Comparison of ENCODE assay signal across 10 cellular contexts in the genomic region with DNA sequence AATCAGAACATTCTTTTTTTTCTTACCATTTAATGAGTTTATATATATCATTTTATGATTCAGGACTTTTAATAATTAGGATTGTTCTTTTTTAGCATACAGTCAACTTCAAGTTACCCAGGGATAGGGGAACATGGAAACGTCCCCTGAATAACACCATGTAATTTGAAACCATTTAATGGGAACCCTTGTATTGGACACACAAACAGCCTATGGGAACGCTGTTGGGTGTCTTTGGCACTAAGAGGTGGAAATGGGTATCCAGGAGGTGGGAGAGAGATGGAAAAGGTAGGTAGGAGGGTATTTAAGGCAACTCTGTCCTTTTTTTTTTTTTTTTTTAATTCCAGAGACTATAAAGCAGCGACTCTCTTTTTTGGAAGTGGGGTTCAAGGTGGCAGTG. TPM values are rescaled to one million over a fixed set of nuclear protein-coding genes. Genes with fewer than 3 reads are reported as not detected.
DNase-seq lines count a peak whose midpoint lies in the region; ATAC-seq, FAIRE-seq and TF ChIP-seq lines count a peak whose summit lies in the region.
"Had no signal": no experiment of that assay in that cellular context is flagged by ENCODE, and none has a peak within 500 bp of the region (broad histone marks: within the 10 kb centered on the region; RNA-seq: fewer than 3 reads in every experiment).

No MANE protein-coding gene starts in this region.

- H3F3A ChIP-seq in PC-3 (ENCODE audit: low read length, unreplicated experiment): no peaks in the 10 kb centered on the region

- peak overlapping the region; percentile 75 for H3K4me3 Mint-ChIP-seq in activated T-cell treated with anti-CD3 and anti-CD28 coated beads, Interleukin-2, amount 50 U/mL, for 4 hours
- H3K4me3 Mint-ChIP-seq in stimulated activated memory B cell treated with anti-CD40 and anti-IgM and Interleukin-4, amounts not matched to agents 10 μg/mL and 1 μg/mL and 100 μg/mL, for 72 hours: peak overlapping the region; percentile 16

- TF ChIP-seq CTCF in PC-3 (conservative IDR thresholded peaks at IDR 0.05; ENCODE audit: low read depth, low read length) (no peak), endothelial cell of umbilical vein (IDR thresholded peaks at IDR 0.05; ENCODE audit: extremely low read depth in 1 of 2, insufficient read depth in 1 of 2, low read depth in 1 of 2, low read length in 2 of 2) (no peak), brain microvascular endothelial cell (IDR thresholded peaks at IDR 0.05; ENCODE audit: low read depth, low read length, missing control alignments) (no peak), kidney (IDR thresholded peaks at IDR 0.05; ENCODE audit: borderline replicate concordance, extremely low read depth, insufficient read depth) (no peak)

- in situ Hi-C loops in brain microvascular endothelial cell (cut with HindIII; ENCODE audit: low pct_ligation_motif_present, low sequenced_read_pairs): no loop called here

- H3K27me3 ChIP-seq in PC-3 (ENCODE audit: low read length): no peaks in the 10 kb centered on the region
- H3K27me3 ChIP-seq in endothelial cell of umbilical vein (ENCODE audit: control insufficient read depth in 2 of 2, insufficient read depth in 2 of 2, low read length in 2 of 2): no peaks in the 10 kb centered on the region
- H3K27me3 ChIP-seq in brain microvascular endothelial cell (replicated peaks): no peaks in the 10 kb centered on the region

- dilution Hi-C loops in endothelial cell of umbilical vein (cut with MboI; ENCODE audit: extremely low pct_ligation_motif_present, low sequenced_read_pairs): no loop called here

- H3K27me3 Mint-ChIP-seq in activated T-cell treated with anti-CD3 and anti-CD28 coated beads, Interleukin-2, amount 50 U/mL, for 4 hours (ENCODE audit: low read depth): no peaks in the 10 kb centered on the region
- H3K27me3 Mint-ChIP-seq in stimulated activated memory B cell treated with anti-CD40 and anti-IgM and Interleukin-4, amounts not matched to agents 10 μg/mL and 1 μg/mL and 100 μg/mL, for 72 hours: no peaks in the 10 kb centered on the region

- peaks cover 17% of the 10 kb centered on the region for H3K36me3 Mint-ChIP-seq in activated T-cell treated with anti-CD3 and anti-CD28 coated beads, Interleukin-2, amount 50 U/mL, for 4 hours (ENCODE audit: insufficient read depth)
- H3K36me3 Mint-ChIP-seq in stimulated activated memory B cell treated with anti-CD40 and anti-IgM and Interleukin-4, amounts not matched to agents 10 μg/mL and 1 μg/mL and 100 μg/mL, for 72 hours: peaks cover 17% of the 10 kb centered on the region

- H3K27ac ChIP-seq in PC-3 (ENCODE audit: low read length) (no peak overlapping the region), endothelial cell of umbilical vein (ENCODE audit: insufficient read depth, low read depth, low read length) (no peak overlapping the region), brain microvascular endothelial cell (no peak overlapping the region), kidney (ENCODE audit: low read depth in 2 of 2, low read length in 2 of 2) (no peak overlapping the region)
- H3K27ac ChIP-seq: C4-2B had no signal

- peaks cover 49% of the 10 kb centered on the region for H3K4me1 Mint-ChIP-seq in activated T-cell treated with anti-CD3 and anti-CD28 coated beads, Interleukin-2, amount 50 U/mL, for 4 hours (ENCODE audit: low read depth)
- H3K4me1 Mint-ChIP-seq in stimulated activated memory B cell treated with anti-CD40 and anti-IgM and Interleukin-4, amounts not matched to agents 10 μg/mL and 1 μg/mL and 100 μg/mL, for 72 hours: peaks cover 47% of the 10 kb centered on the region

- H3K9ac ChIP-seq in PC-3 (ENCODE audit: low read length) (peak overlapping the region; percentile 99; the same call in 1 of the 2 replicates), endothelial cell of umbilical vein (replicated peaks; ENCODE audit: extremely low read depth, insufficient read depth, low read length) (no peak overlapping the region), kidney (ENCODE audit: low read length in 2 of 2) (no peak overlapping the region)

- POLR2A ChIA-PET in PC-3 (lab: Charles Lee; ENCODE audit: unreplicated experiment) (no interaction called here), endothelial cell of umbilical vein (lab: Charles Lee) (no interaction called here)

- peaks cover 21% of the 10 kb centered on the region for H3K36me3 ChIP-seq in PC-3 (ENCODE audit: low read depth, low read length)
- H3K36me3 ChIP-seq in endothelial cell of umbilical vein (ENCODE audit: control insufficient read depth in 2 of 2, extremely low read depth in 1 of 2, insufficient read depth in 2 of 2, low read length in 2 of 2): peaks cover 6% of the 10 kb centered on the region in 2 experiments
- H3K36me3 ChIP-seq in brain microvascular endothelial cell (replicated peaks): peaks cover 3% of the 10 kb centered on the region
- H3K36me3 ChIP-seq in kidney (ENCODE audit: control insufficient read depth in 1 of 2, insufficient read depth in 2 of 2, low read length in 2 of 2): peaks cover 0 to 6% of the 10 kb centered on the region in 2 donors

- BruUV-seq in PC-3 (replicated peaks; lab: Mats Ljungman, UMichigan) (no TSS peak), endothelial cell of umbilical vein (replicated peaks; lab: Mats Ljungman, UMichigan) (no TSS peak)

- no peak for DNase-seq in activated T-cell treated with anti-CD3 and anti-CD28 coated beads, Interleukin-2, amount 50 U/mL, for 4 hours
- DNase-seq in activated T-cell treated with anti-CD3 and anti-CD28 coated beads for 4 hours: no peak
- DNase-seq in PC-3: no peak
- DNase-seq in endothelial cell of umbilical vein (ENCODE audit: low read depth, low spot score): no peak
- DNase-seq in brain microvascular endothelial cell: no peak
- no peak for DNase-seq in kidney
- DNase-seq: NCI-H2029 treated with DMSO at 0.1 percent for 48 hours had no signal

- peaks cover 56% of the 10 kb centered on the region for H4K20me1 ChIP-seq in PC-3 (ENCODE audit: low read length)
- peaks cover 7% of the 10 kb centered on the region for H4K20me1 ChIP-seq in endothelial cell of umbilical vein (replicated peaks; ENCODE audit: control insufficient read depth, extremely low read depth, insufficient read depth, low read length)

- FAIRE-seq in endothelial cell of umbilical vein (lab: Jason Lieb, UNC) (no peak), kidney (lab: Jason Lieb, UNC) (no peak)

- H2AFZ ChIP-seq in PC-3 (ENCODE audit: low read length): no peak overlapping the region
- no peak overlapping the region for H2AFZ ChIP-seq in endothelial cell of umbilical vein (ENCODE audit: low read depth, low read length)

- H3K9me3 ChIP-seq in PC-3 (ENCODE audit: low read length): no peaks in the 10 kb centered on the region
- H3K9me3 ChIP-seq in endothelial cell of umbilical vein (replicated peaks; ENCODE audit: control insufficient read depth, insufficient read depth, low read length): no peaks in the 10 kb centered on the region
- H3K9me3 ChIP-seq in kidney (ENCODE audit: control insufficient read depth in 1 of 2, low read length in 2 of 2): no peaks in the 10 kb centered on the region

- H3K4me3 ChIP-seq in PC-3 (ENCODE audit: low read length): peak overlapping the region; percentile 91; the same call in 1 of the 2 replicates
- H3K4me3 ChIP-seq in endothelial cell of umbilical vein (replicated peaks in 1 of 3; ENCODE audit: insufficient read depth in 1 of 3, low read depth in 1 of 3, low read length in 3 of 3): no peak overlapping the region
- no peak overlapping the region for H3K4me3 ChIP-seq in brain microvascular endothelial cell (ENCODE audit: low read depth, low read length)
- no peak overlapping the region for H3K4me3 ChIP-seq in kidney (ENCODE audit: low read length in 2 of 2)

- CTCF ChIA-PET in PC-3 (lab: Charles Lee) (no interaction called here), endothelial cell of umbilical vein (lab: Charles Lee) (no interaction called here)

- peak overlapping the region; percentile 15 for H3K27ac Mint-ChIP-seq in stimulated activated memory B cell treated with anti-CD40 and anti-IgM and Interleukin-4, amounts not matched to agents 10 μg/mL and 1 μg/mL and 100 μg/mL, for 72 hours

- no peak for ATAC-seq in activated T-cell treated with anti-CD3 and anti-CD28 coated beads, Interleukin-2, amount 50 U/mL, for 4 hours
- ATAC-seq in PC-3: no peak
- ATAC-seq in stimulated activated memory B cell treated with anti-CD40 and anti-IgM and Interleukin-4, amounts not matched to agents 10 μg/mL and 1 μg/mL and 100 μg/mL, for 72 hours: no peak
- no peak for ATAC-seq in GM21528 (IDR thresholded peaks at IDR 0.05; ENCODE audit: low FRiP score, unreplicated experiment)

- no peak for TF ChIP-seq POLR2A in endothelial cell of umbilical vein (IDR thresholded peaks at IDR 0.05; ENCODE audit: low read depth, low read length)

- H3K79me2 ChIP-seq in PC-3 (ENCODE audit: low read length) (peaks cover 87% of the 10 kb centered on the region), endothelial cell of umbilical vein (ENCODE audit: control insufficient read depth, insufficient read depth, low read length) (peaks cover 70% of the 10 kb centered on the region)

- H3K9me3 Mint-ChIP-seq in activated T-cell treated with anti-CD3 and anti-CD28 coated beads, Interleukin-2, amount 50 U/mL, for 4 hours: no peaks in the 10 kb centered on the region
- no peaks in the 10 kb centered on the region for H3K9me3 Mint-ChIP-seq in stimulated activated memory B cell treated with anti-CD40 and anti-IgM and Interleukin-4, amounts not matched to agents 10 μg/mL and 1 μg/mL and 100 μg/mL, for 72 hours

- H3K4me2 ChIP-seq in PC-3 (ENCODE audit: low read length): peak overlapping the region; percentile 90
- H3K4me2 ChIP-seq in endothelial cell of umbilical vein (ENCODE audit: insufficient read depth, low read length): peak overlapping the region; percentile 99

- intact Hi-C loops in PC-3 (cut with micrococcal nuclease): loop anchor here (5.0 kb wide), 1 partner anchor 255 kb away; a partner anchor contains a TSS
- intact Hi-C loops in endothelial cell of umbilical vein (cut with micrococcal nuclease): loop anchor here (10.0 kb wide), 1 partner anchor 682 kb away; no protein-coding TSS in a partner anchor
- intact Hi-C loops in kidney (cut with DNase I): no loop called here

- H3K9me1 ChIP-seq in endothelial cell of umbilical vein (replicated peaks; ENCODE audit: control insufficient read depth, extremely low read depth, insufficient read depth, low read length): peaks cover 2% of the 10 kb centered on the region

- H3K9me2 ChIP-seq in PC-3 (replicated peaks; ENCODE audit: low read length): no peaks in the 10 kb centered on the region

- peaks cover 14% of the 10 kb centered on the region; the same call in 1 of the 2 replicates for H3K4me1 ChIP-seq in PC-3 (ENCODE audit: insufficient read depth, low read length)
- H3K4me1 ChIP-seq in endothelial cell of umbilical vein (ENCODE audit: control insufficient read depth, extremely low read depth, insufficient read depth, low read length): peaks cover 21% of the 10 kb centered on the region
- peaks cover 12 to 15% of the 10 kb centered on the region in 2 donors for H3K4me1 ChIP-seq in kidney (ENCODE audit: control insufficient read depth in 1 of 2, insufficient read depth in 1 of 2, low read depth in 1 of 2, low read length in 2 of 2)

RNA-seq across cellular contexts. Expression of a gene that starts 2.6 kb away (rescaled TPM):
- total RNA-seq in activated T-cell treated with anti-CD3 and anti-CD28 coated beads, Interleukin-2, amount 50 U/mL, for 4 hours: 100 to 1,000 TPM; 198 to 214 (median 207) TPM
- total RNA-seq in PC-3 (2014; rRNA removed): 67.4 and 110 TPM in 2 replicates
- total RNA-seq in endothelial cell of umbilical vein: 85.8 and 87.6 TPM in 2 replicates
- 28.0 and 34.4 TPM in 2 replicates for polyA plus RNA-seq in endothelial cell of umbilical vein
- 24.8 and 27.3 TPM in 2 replicates for polyA plus RNA-seq in endothelial cell of umbilical vein (2011; cell fraction: cytosol; rRNA removed)
- polyA plus RNA-seq in endothelial cell of umbilical vein (2011; cell fraction: nucleus; rRNA removed): 93.1 and 120 TPM in 2 replicates
- 30.6 and 43.6 TPM in 2 replicates for polyA plus RNA-seq in endothelial cell of umbilical vein (2012)
- polyA minus RNA-seq in endothelial cell of umbilical vein: 49.9 and 59.8 TPM in 2 replicates
- 39.1 TPM for polyA minus RNA-seq in endothelial cell of umbilical vein (2011; cell fraction: cytosol; rRNA and poly(A)+ RNA removed)
- 135 and 236 TPM in 2 replicates for polyA minus RNA-seq in endothelial cell of umbilical vein (2011; cell fraction: nucleus; rRNA and poly(A)+ RNA removed)
- total RNA-seq in kidney: 97.9 TPM
- polyA plus RNA-seq in kidney (ENCODE audit: insufficient read depth, low read depth, low replicate concordance): 33.0 TPM

RNA-seq across cellular contexts. Expression of a gene that starts 21.2 kb away (rescaled TPM):
- 1 to 10 TPM; 4.5 to 8.7 (median 5.9) TPM for total RNA-seq in activated T-cell treated with anti-CD3 and anti-CD28 coated beads, Interleukin-2, amount 50 U/mL, for 4 hours
- total RNA-seq in PC-3 (2014; rRNA removed) (8.8 and 12.2 TPM in 2 replicates), endothelial cell of umbilical vein (10.7 and 12.8 TPM in 2 replicates), kidney (23.0 TPM)
- polyA plus RNA-seq in endothelial cell of umbilical vein (21.7 and 23.5 TPM in 2 replicates), kidney (ENCODE audit: insufficient read depth, low read depth, low replicate concordance) (109 TPM)
- polyA plus RNA-seq in endothelial cell of umbilical vein (2011; cell fraction: cytosol; rRNA removed): 21.4 and 21.6 TPM in 2 replicates
- polyA plus RNA-seq in endothelial cell of umbilical vein (2011; cell fraction: nucleus; rRNA removed): 6.6 and 7.7 TPM in 2 replicates
- 16.5 and 32.2 TPM in 2 replicates for polyA plus RNA-seq in endothelial cell of umbilical vein (2012)
- 6.0 and 6.2 TPM in 2 replicates for polyA minus RNA-seq in endothelial cell of umbilical vein
- 9.3 TPM for polyA minus RNA-seq in endothelial cell of umbilical vein (2011; cell fraction: cytosol; rRNA and poly(A)+ RNA removed)
- 1.7 and 2.8 TPM in 2 replicates for polyA minus RNA-seq in endothelial cell of umbilical vein (2011; cell fraction: nucleus; rRNA and poly(A)+ RNA removed)
